In genomic region chr5:87268126-87268969, GRCh38 we compare ENCODE assay signal across 8 cellular contexts. TPM values are rescaled to one million over a fixed set of nuclear protein-coding genes. Genes with fewer than 3 reads are reported as not detected.
A peak's percentile ranks its signal among the peaks of the same experiment; 100 is the strongest.
DNase-seq lines count a peak whose midpoint lies in the region; ATAC-seq and TF ChIP-seq lines count a peak whose summit lies in the region.

No MANE protein-coding gene starts in this region.

- no peaks in the 10 kb centered on the region for H3K36me3 ChIP-seq in mucosa of descending colon (ENCODE audit: low read depth)

- H3K4me1 ChIP-seq in mucosa of descending colon (ENCODE audit: low read depth): peaks cover 10% of the 10 kb centered on the region

- DNase-seq in AG08395 (ENCODE audit: low spot score) (peak; percentile 47), NCI-H774 (lab: John Stamatoyannopoulos, UW) (peak; percentile 32), activated T-cell treated with anti-CD3 and anti-CD28 coated beads for 48 hours (ENCODE audit: low read depth) (peak; percentile 66), epithelial cell of proximal tubule (ENCODE audit: low read depth) (peak; percentile 19), mucosa of descending colon (peak; percentile 76 to 83 (median 81))
- peak; percentile 60 for DNase-seq in stimulated activated CD8-positive, alpha-beta memory T cell treated with anti-CD3 and anti-CD28 coated beads, Interleukin-4, amount 100 ng/mL, for 24 hours (ENCODE audit: low read depth)

- TF ChIP-seq CTCF in epithelial cell of proximal tubule (conservative IDR thresholded peaks at IDR 0.05; ENCODE audit: low read depth, low read length): no peak
- no peak for TF ChIP-seq CTCF in mucosa of descending colon (IDR thresholded peaks at IDR 0.05)

- H3K4me3 ChIP-seq in epithelial cell of proximal tubule (ENCODE audit: low read depth, low read length) (peak overlapping the region; percentile 91), mucosa of descending colon (peak overlapping the region; percentile 74)

- intact Hi-C loops in mucosa of descending colon (cut with DNase I, micrococcal nuclease): no loop called here

- H3K9me3 ChIP-seq in mucosa of descending colon: no peaks in the 10 kb centered on the region

- ATAC-seq in GM18858 (IDR thresholded peaks at IDR 0.05; ENCODE audit: unreplicated experiment) (peak; percentile 39), HG03060 (IDR thresholded peaks at IDR 0.05; ENCODE audit: low read depth, unreplicated experiment) (peak; percentile 27), mucosa of descending colon (peak; percentile 77)

RNA-seq across cellular contexts. Expression of gene RASA1, which starts 0.7 kb away (rescaled TPM):
- total RNA-seq in epithelial cell of proximal tubule (40.5 and 40.7 TPM in 2 replicates), mucosa of descending colon (10 to 100 TPM; 25.0 to 27.0 (median 25.8) TPM)

Comparison
In these comparisons a context has a peak if more than half of its experiments do, and no peak if none do; other contexts are left out.
1. Peak in every context shown above with its lines: DNase-seq, ATAC-seq and H3K4me3 ChIP-seq.
2. DNase-seq: peak in every context shown above with its lines; median percentile 81 in mucosa of descending colon; 66 in activated T-cell treated with anti-CD3 and anti-CD28 coated beads for 48 hours; 60 in stimulated activated CD8-positive, alpha-beta memory T cell treated with anti-CD3 and anti-CD28 coated beads, Interleukin-4, amount 100 ng/mL, for 24 hours; 47 in AG08395; 32 in NCI-H774; 19 in epithelial cell of proximal tubule.
3. ATAC-seq: peak in every context shown above with its lines; median percentile 77 in mucosa of descending colon; 39 in GM18858; 27 in HG03060.